Comparison of ENCODE assay signal across 8 cellular contexts in genomic region chr6:27872634-27873028, GRCh38. TPM values are rescaled to one million over a fixed set of nuclear protein-coding genes. Genes with fewer than 3 reads are reported as not detected.
DNase-seq lines count a peak whose midpoint lies in the region; TF ChIP-seq lines count a peak whose summit lies in the region.

No MANE protein-coding gene starts in this region.

- H3K27me3 Mint-ChIP-seq in type B pancreatic cell: peaks cover 5% of the 10 kb centered on the region

- H3K4me3 Mint-ChIP-seq in type B pancreatic cell: peak overlapping the region; percentile 91

- H3K9me3 ChIP-seq in adrenal gland (replicated peaks in 1 of 3): no peaks in the 10 kb centered on the region

- H3K4me1 Mint-ChIP-seq in type B pancreatic cell (ENCODE audit: unreplicated experiment): peaks cover 28% of the 10 kb centered on the region

- no peaks in the 10 kb centered on the region for H3K9me3 Mint-ChIP-seq in type B pancreatic cell

- H3K4me1 ChIP-seq in adrenal gland (replicated peaks in 1 of 2): peaks cover 3 to 4% of the 10 kb centered on the region in 2 donors

- H3K36me3 Mint-ChIP-seq in type B pancreatic cell: no peaks in the 10 kb centered on the region

- WGBS in adrenal gland, 4 donors: 1 to 4% (median 1%) methylated on average over 15 to 16 of the region's 16 CpGs
- 0 to 1% methylated on average over 16 of the region's 16 CpGs for WGBS in lower leg skin, 2 donors

- TF ChIP-seq POLR2A in adrenal gland (IDR thresholded peaks at IDR 0.05) (no peak), lower leg skin (IDR thresholded peaks at IDR 0.05) (no peak)

- TF ChIP-seq CTCF in HL-60 (IDR thresholded peaks at IDR 0.05; ENCODE audit: insufficient read depth, low read length) (no peak), adrenal gland (IDR thresholded peaks at IDR 0.05) (no peak), lower leg skin (IDR thresholded peaks at IDR 0.05) (no peak), type B pancreatic cell (conservative IDR thresholded peaks at IDR 0.05) (no peak)

- H3K36me3 ChIP-seq in adrenal gland (replicated peaks in 1 of 2): no peaks in the 10 kb centered on the region

- H3K27ac ChIP-seq in HL-60 (replicated peaks) (peak overlapping the region; percentile 83), adrenal gland (peak overlapping the region; percentile 14 to 95 (median 68))

- H3K27me3 ChIP-seq in HL-60 (ENCODE audit: insufficient read depth, poor library complexity, severe bottlenecking) (no peaks in the 10 kb centered on the region), adrenal gland (peaks cover 11% of the 10 kb centered on the region)

- DNase-seq in NCI-H748 (lab: John Stamatoyannopoulos, UW; ENCODE audit: unreplicated experiment): peak; percentile 78
- DNase-seq in NCI-H748 treated with DMSO at 0.1 percent for 48 hours (lab: John Stamatoyannopoulos, UW): no peak
- DNase-seq in HL-60 (ENCODE audit: low read depth in 1 of 2, low spot score in 1 of 2): no peak
- no peak for DNase-seq in adrenal gland
- DNase-seq in lower leg skin (ENCODE audit: low spot score in 2 of 2): no peak
- DNase-seq in type B pancreatic cell (ENCODE audit: extremely low spot score, unreplicated experiment): no peak
- no peak for DNase-seq in effector CD8-positive, alpha-beta T cell (lab: John Stamatoyannopoulos, UW)
- no peak for DNase-seq in NCI-H82 treated with DMSO at 0.1 percent for 48 hours (lab: John Stamatoyannopoulos, UW; ENCODE audit: unreplicated experiment)

- H3K27ac Mint-ChIP-seq in type B pancreatic cell: peak overlapping the region; percentile 97

- H3K4me3 ChIP-seq in HL-60 (replicated peaks; ENCODE audit: insufficient read depth, low read length) (peak overlapping the region; percentile 26), adrenal gland (peak overlapping the region; percentile 11 to 85 (median 48)), lower leg skin (ENCODE audit: low read depth, poor library complexity, severe bottlenecking) (peak overlapping the region; percentile 35)

- intact Hi-C loops in adrenal gland (cut with DNase I) (no loop called here), lower leg skin (cut with DNase I; ENCODE audit: low total_unique reads) (no loop called here)

RNA-seq across cellular contexts. Expression of gene OR2B2, which starts 39.6 kb away (rescaled TPM):
- total RNA-seq in adrenal gland: not detected
- polyA plus RNA-seq in adrenal gland: not detected
- total RNA-seq in lower leg skin: not detected
- total RNA-seq in type B pancreatic cell (ENCODE audit: low replicate concordance): not detected in 2 replicates
